Comparison of ENCODE assay signal across 25 cellular contexts in genomic region chr2:157426477-157426994, GRCh38. TPM values are rescaled to one million over a fixed set of nuclear protein-coding genes. Genes with fewer than 3 reads are reported as not detected.
DNase-seq lines count a peak whose midpoint lies in the region; ATAC-seq, FAIRE-seq and TF ChIP-seq lines count a peak whose summit lies in the region.
"Had no signal": no experiment of that assay in that cellular context is flagged by ENCODE, and none has a peak within 500 bp of the region (broad histone marks: within the 10 kb centered on the region; RNA-seq: fewer than 3 reads in every experiment).

No MANE protein-coding gene starts in this region.

- intact Hi-C loops in natural killer cell (cut with micrococcal nuclease): no loop called here
- intact Hi-C loops in posterior cingulate gyrus (cut with DNase I): no loop called here

- POLR2A ChIA-PET in activated CD4-positive, alpha-beta T cell treated with anti-CD3 and anti-CD28 coated beads, Interleukin-2, amount 10 ng/mL, durations not matched to agents 7 days and 5 days (lab: Charles Lee): interaction anchor here (1.0 kb wide), 1 partner anchor 13 kb away, joined by 3 read pairs; no protein-coding TSS in a partner anchor

- peak overlapping the region; percentile 73 for H3K27ac Mint-ChIP-seq in activated CD4-positive, alpha-beta T cell treated with anti-CD3 and anti-CD28 coated beads, Interleukin-2, amount 10 ng/mL, durations not matched to agents 7 days and 5 days
- H3K27ac Mint-ChIP-seq in activated naive CD4-positive, alpha-beta T cell treated with anti-CD3 and anti-CD28 coated beads, Interleukin-2, amount 50 U/mL, for 72 hours: peak overlapping the region; percentile 91 to 99
- H3K27ac Mint-ChIP-seq in natural killer cell: peak overlapping the region; percentile 92 to 94
- H3K27ac Mint-ChIP-seq: neural progenitor cell had no signal

- peak overlapping the region; percentile 25 for H3K4me3 Mint-ChIP-seq in activated CD4-positive, alpha-beta T cell treated with anti-CD3 and anti-CD28 coated beads, Interleukin-2, amount 10 ng/mL, durations not matched to agents 7 days and 5 days
- H3K4me3 Mint-ChIP-seq in natural killer cell: no peak overlapping the region
- H3K4me3 Mint-ChIP-seq: neural progenitor cell had no signal

- peaks cover 90% of the 10 kb centered on the region for H3K36me3 Mint-ChIP-seq in activated CD4-positive, alpha-beta T cell treated with anti-CD3 and anti-CD28 coated beads, Interleukin-2, amount 10 ng/mL, durations not matched to agents 7 days and 5 days (ENCODE audit: low read depth)
- peaks cover 64 to 87% of the 10 kb centered on the region in 2 donors for H3K36me3 Mint-ChIP-seq in activated naive CD4-positive, alpha-beta T cell treated with anti-CD3 and anti-CD28 coated beads, Interleukin-2, amount 50 U/mL, for 72 hours
- H3K36me3 Mint-ChIP-seq in natural killer cell: peaks cover 78% of the 10 kb centered on the region
- H3K36me3 Mint-ChIP-seq: neural progenitor cell had no signal

- peaks cover 9% of the 10 kb centered on the region for H3K9me3 Mint-ChIP-seq in activated CD4-positive, alpha-beta T cell treated with anti-CD3 and anti-CD28 coated beads, Interleukin-2, amount 10 ng/mL, durations not matched to agents 7 days and 5 days
- peaks cover 0 to 4% of the 10 kb centered on the region in 2 donors for H3K9me3 Mint-ChIP-seq in activated naive CD4-positive, alpha-beta T cell treated with anti-CD3 and anti-CD28 coated beads, Interleukin-2, amount 50 U/mL, for 72 hours
- H3K9me3 Mint-ChIP-seq in natural killer cell: peaks cover 0 to 4% of the 10 kb centered on the region in 2 donors

- H3K27me3 Mint-ChIP-seq in activated CD4-positive, alpha-beta T cell treated with anti-CD3 and anti-CD28 coated beads, Interleukin-2, amount 10 ng/mL, durations not matched to agents 7 days and 5 days: no peaks in the 10 kb centered on the region
- H3K27me3 Mint-ChIP-seq in natural killer cell (ENCODE audit: low read depth in 2 of 2): no peaks in the 10 kb centered on the region

- no peak for DNase-seq in activated CD4-positive, alpha-beta T cell treated with anti-CD3 and anti-CD28 coated beads, Interleukin-2, amount 10 ng/mL, durations not matched to agents 7 days and 5 days
- DNase-seq in activated CD4-positive, alpha-beta T cell treated with anti-CD3 and anti-CD28 coated beads for 4 hours: no peak
- DNase-seq in GM12891 (ENCODE audit: insufficient read length, low spot score) (no peak), natural killer cell (no peak), HTR-8/SVneo (ENCODE audit: insufficient read length, low spot score) (no peak), NCI-H2107 treated with DMSO at 0.1 percent for 48 hours (lab: John Stamatoyannopoulos, UW; ENCODE audit: unreplicated experiment) (no peak), posterior cingulate gyrus (no peak)
- no peak for DNase-seq in activated naive CD4-positive, alpha-beta T cell treated with anti-CD3 and anti-CD28 coated beads, Interleukin-2, amount 50 U/mL, for 72 hours (ENCODE audit: low spot score in 2 of 2)
- DNase-seq: activated CD4-positive, CD25-positive, alpha-beta regulatory T cell treated with anti-CD3 and anti-CD28 coated beads, Interleukin-2, amount 50 U/mL, for 72 hours; activated CD8-positive, alpha-beta memory T cell treated with anti-CD3 and anti-CD28 coated beads, Interleukin-2, amount 50 U/mL, for 48 hours; central memory CD4-positive, alpha-beta T cell; dermis blood vessel endothelial cell; H7; islet precursor cell; NCI-H146; NCI-H2171; NCI-H510A treated with DMSO at 0.1 percent for 48 hours; NK-92 treated with Interleukin-12 subunit alpha and Interleukin-12 subunit beta, amount 100 ng/mL, for 24 hours; PC-9; psoas muscle; Right ventricle myocardium superior; upper lobe of left lung had no signal

- FAIRE-seq in GM12891 (lab: Jason Lieb, UNC) (no peak), HTR-8/SVneo (lab: Jason Lieb, UNC) (no peak)
- FAIRE-seq: A549 had no signal

- TF ChIP-seq CTCF in natural killer cell (IDR thresholded peaks at IDR 0.05): no peak

- peaks cover 80% of the 10 kb centered on the region for H3K4me1 Mint-ChIP-seq in activated CD4-positive, alpha-beta T cell treated with anti-CD3 and anti-CD28 coated beads, Interleukin-2, amount 10 ng/mL, durations not matched to agents 7 days and 5 days
- H3K4me1 Mint-ChIP-seq in natural killer cell: peaks cover 61 to 65% of the 10 kb centered on the region in 2 donors

- peak; percentile 26; the same call in 1 of the 2 replicates for TF ChIP-seq POLR2A in GM12891 (IDR thresholded peaks at IDR 0.05; ENCODE audit: low read depth, low read length)

- CTCF ChIA-PET in activated CD4-positive, alpha-beta T cell treated with anti-CD3 and anti-CD28 coated beads, Interleukin-2, amount 10 ng/mL, durations not matched to agents 7 days and 5 days (lab: Charles Lee): interaction anchor here (1.0 to 1.7 kb wide), 3 partner anchors 8 to 99 kb away, joined by 3 to 6 read pairs (median 3); no protein-coding TSS in a partner anchor

- no peak for ATAC-seq in activated naive CD4-positive, alpha-beta T cell treated with anti-CD3 and anti-CD28 coated beads, Interleukin-2, amount 50 U/mL, for 72 hours
- ATAC-seq in natural killer cell: no peak
- ATAC-seq: A549, psoas muscle had no signal

TF ChIP-seq in GM12891, 5 proteins besides CTCF, POLR2A, EP300 and RAD21:
- TF ChIP-seq PAX5 (IDR thresholded peaks at IDR 0.05; ENCODE audit: insufficient read depth, low read length, severe bottlenecking) (no peak), POLR2AphosphoS5 (IDR thresholded peaks at IDR 0.05; ENCODE audit: low read depth, low read length) (0 out of 2 replicates have a peak, but pooled peaks have one; percentile 55)

RNA-seq across cellular contexts. Expression of gene CYTIP, which starts 17.4 kb away (rescaled TPM):
- total RNA-seq in activated CD4-positive, alpha-beta T cell treated with anti-CD3 and anti-CD28 coated beads, Interleukin-2, amount 10 ng/mL, durations not matched to agents 7 days and 5 days: 100 to 1,000 TPM; 234 to 279 TPM
- 70.8 TPM for polyA plus RNA-seq in GM12891 (2012; ENCODE audit: low read depth, missing spikeins)
- total RNA-seq in activated naive CD4-positive, alpha-beta T cell treated with anti-CD3 and anti-CD28 coated beads, Interleukin-2, amount 50 U/mL, for 72 hours: 100 to 1,000 TPM; 417 to 596 TPM
- 100 to 1,000 TPM; 276 to 363 (median 357) TPM for total RNA-seq in natural killer cell
- total RNA-seq: dermis blood vessel endothelial cell, fibroblast of lung, PC-9 had no signal
